Comparison of ENCODE assay signal across 4 cellular contexts in the genomic region with DNA sequence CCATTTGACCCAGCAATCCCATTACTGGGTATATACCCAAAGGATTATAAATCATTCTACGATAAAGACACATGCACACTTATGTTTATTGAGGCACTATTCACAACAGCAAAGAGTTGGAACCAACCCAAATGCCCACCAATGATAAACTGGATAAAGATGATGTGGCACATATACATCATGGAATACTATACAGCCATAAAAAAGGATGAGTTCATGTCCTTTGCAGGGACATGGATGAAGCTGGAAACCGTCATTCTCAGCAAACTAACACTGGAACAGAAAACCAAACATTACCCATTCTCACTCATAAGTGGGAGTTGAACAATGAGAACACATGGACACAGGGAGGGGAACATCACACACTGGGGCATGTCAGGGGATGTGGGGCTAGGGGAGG. TPM values are rescaled to one million over a fixed set of nuclear protein-coding genes. Genes with fewer than 3 reads are reported as not detected.
"Had no signal": no experiment of that assay in that cellular context is flagged by ENCODE, and none has a peak within 500 bp of the region (broad histone marks: within the 10 kb centered on the region; RNA-seq: fewer than 3 reads in every experiment).

No MANE protein-coding gene starts in this region.

RNA-seq across cellular contexts. Expression of gene SELL, which starts 3.7 kb away (rescaled TPM):
- total RNA-seq: LHCN-M2, MCF 10A, NCI-H460 had no signal

RNA-seq across cellular contexts. Expression of gene SELE, which starts 18.8 kb away (rescaled TPM):
- total RNA-seq: LHCN-M2, M059J, MCF 10A, NCI-H460 had no signal
